In the genomic region with DNA sequence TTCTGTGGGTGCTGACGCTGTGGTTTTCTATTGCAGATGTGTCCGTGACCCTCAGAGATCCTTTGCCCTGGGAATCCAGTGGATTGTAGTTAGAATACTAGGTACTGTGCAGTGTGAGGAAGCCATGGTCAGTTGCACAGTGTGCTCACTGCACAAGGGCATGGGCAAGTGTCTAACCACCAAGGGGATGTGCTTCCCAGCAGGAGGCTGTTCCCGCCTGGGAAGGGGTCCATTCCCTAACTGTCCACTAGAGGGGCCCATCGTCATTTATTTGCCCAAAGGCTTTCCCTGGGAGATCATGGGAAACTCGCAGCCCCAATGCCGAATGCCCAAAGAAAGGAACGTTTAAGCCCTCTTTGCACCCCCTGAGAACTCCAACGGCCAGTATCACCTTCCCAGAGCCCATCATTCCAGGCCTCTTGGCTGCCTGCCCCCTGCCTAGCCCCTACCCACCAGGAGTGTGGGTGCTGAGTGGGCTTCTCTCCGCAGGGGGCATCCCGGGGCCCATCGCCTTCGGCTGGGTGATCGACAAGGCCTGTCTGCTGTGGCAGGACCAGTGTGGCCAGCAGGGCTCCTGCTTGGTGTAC, we compare ENCODE assay signal across 8 cellular contexts. TPM values are rescaled to one million over a fixed set of nuclear protein-coding genes. Genes with fewer than 3 reads are reported as not detected.
DNase-seq lines count a peak whose midpoint lies in the region; ATAC-seq, FAIRE-seq and TF ChIP-seq lines count a peak whose summit lies in the region.

No MANE protein-coding gene starts in this region.

- no peak overlapping the region for H3K27ac Mint-ChIP-seq in WTC11
- no peak overlapping the region for H3K27ac Mint-ChIP-seq in endothelial cell (ENCODE audit: unreplicated experiment)

- H4K91ac ChIP-seq in mesenchymal stem cell (ENCODE audit: low read length), result no peak overlapping the region

- ATAC-seq in WTC11, result peak; percentile 68
- ATAC-seq in GM19452 (IDR thresholded peaks at IDR 0.05; ENCODE audit: unreplicated experiment), result no peak

- intact Hi-C loops in transverse colon (cut with DNase I; ENCODE audit: low total_unique reads), result loop anchor here (2.0 kb wide), 1 partner anchor 122 kb away; no protein-coding TSS in a partner anchor

- H3K4me3 Mint-ChIP-seq in WTC11 (no peak overlapping the region), endothelial cell (ENCODE audit: unreplicated experiment) (no peak overlapping the region)

- no peaks in the 10 kb centered on the region for H3K9me3 Mint-ChIP-seq in WTC11
- no peaks in the 10 kb centered on the region for H3K9me3 Mint-ChIP-seq in endothelial cell (ENCODE audit: unreplicated experiment)

- H3K36me3 ChIP-seq in mesenchymal stem cell (ENCODE audit: control insufficient read depth in 1 of 2, insufficient read depth in 2 of 2, low read depth in 1 of 2, low read length in 2 of 2), result peaks cover 0 to 70% of the 10 kb centered on the region in 2 experiments
- no peaks in the 10 kb centered on the region for H3K36me3 ChIP-seq in transverse colon

- DNase-seq in AG04450 (ENCODE audit: low read depth, low spot score), result peak; percentile 54
- DNase-seq in GM12891 (ENCODE audit: insufficient read length, low spot score), result peak; percentile 56
- peak; percentile 74 for DNase-seq in NCI-H2107 (lab: John Stamatoyannopoulos, UW)
- DNase-seq in WTC11 (ENCODE audit: low spot score), result peak; percentile 84
- DNase-seq in endothelial cell (ENCODE audit: low spot score), result peak; percentile 86
- DNase-seq in mesenchymal stem cell, result peak; percentile 79
- DNase-seq in transverse colon, result peak; percentile 81

- TF ChIP-seq CTCF in AG04450 (IDR thresholded peaks at IDR 0.05; ENCODE audit: low read depth, low read length) (peak; percentile 97), WTC11 (IDR thresholded peaks at IDR 0.05) (peak; percentile 84), endothelial cell (IDR thresholded peaks at IDR 0.05; ENCODE audit: unreplicated experiment) (peak; percentile 77), transverse colon (IDR thresholded peaks at IDR 0.05) (peak; percentile 81 to 92 (median 86))

- CTCF ChIA-PET in AG04450 (lab: Charles Lee) (interaction anchor here (1.0 to 5.6 kb wide), 6 partner anchors 114 to 140 kb away, joined by 3 to 81 read pairs (median 8); no protein-coding TSS in a partner anchor), WTC11 (lab: Charles Lee) (interaction anchor here (0.6 to 4.1 kb wide), 5 partner anchors 10 to 123 kb away, joined by 3 to 26 read pairs (median 7); a partner anchor contains a TSS)

- no peak overlapping the region for H3K4me2 ChIP-seq in mesenchymal stem cell (ENCODE audit: low read length, poor library complexity, severe bottlenecking)

- no peak overlapping the region for H3K18ac ChIP-seq in mesenchymal stem cell (ENCODE audit: low read depth in 1 of 2, low read length in 2 of 2)

- TF ChIP-seq POLR2A in GM12891 (IDR thresholded peaks at IDR 0.05; ENCODE audit: low read depth, low read length) (no peak), transverse colon (IDR thresholded peaks at IDR 0.05) (no peak)

- H2BK120ac ChIP-seq in mesenchymal stem cell (ENCODE audit: low read depth, low read length), result no peak overlapping the region

- no peak overlapping the region for H3K23ac ChIP-seq in mesenchymal stem cell (ENCODE audit: low read length in 2 of 2)

- no peak overlapping the region for H3K27ac ChIP-seq in AG04450 (ENCODE audit: low read depth, low read length)
- H3K27ac ChIP-seq in mesenchymal stem cell (ENCODE audit: low read length, poor library complexity, severe bottlenecking), result no peak overlapping the region
- peak overlapping the region in 1 of 4 donors; percentile 81 for H3K27ac ChIP-seq in transverse colon

- FAIRE-seq in GM12891 (lab: Jason Lieb, UNC), result no peak

- H3K27me3 Mint-ChIP-seq in WTC11 (ENCODE audit: low read depth) (no peaks in the 10 kb centered on the region), endothelial cell (ENCODE audit: unreplicated experiment) (peaks cover 6% of the 10 kb centered on the region)

- WGBS in mesenchymal stem cell, result 58% methylated on average over 13 of the region's 13 CpGs
- WGBS in transverse colon (ENCODE audit: low coverage in 1 of 2), 2 donors, result 58% methylated on average over 13 of the region's 13 CpGs; no CpG with 5 or more reads in 1 of the 2 donors

- H3K4me1 Mint-ChIP-seq in WTC11, result no peaks in the 10 kb centered on the region
- peaks cover 8% of the 10 kb centered on the region for H3K4me1 Mint-ChIP-seq in endothelial cell (ENCODE audit: unreplicated experiment)

- H2BK15ac ChIP-seq in mesenchymal stem cell (ENCODE audit: low read depth, poor library complexity, severe bottlenecking), result no peak overlapping the region

- H4K8ac ChIP-seq in mesenchymal stem cell (ENCODE audit: low read length), result no peak overlapping the region

- H2AK5ac ChIP-seq in mesenchymal stem cell (ENCODE audit: low read length, severe bottlenecking), result no peak overlapping the region

- H3K4me1 ChIP-seq in mesenchymal stem cell (ENCODE audit: control insufficient read depth, insufficient read depth, low read depth, low read length), result peaks cover 25% of the 10 kb centered on the region
- peaks cover 8 to 26% (median 20%) of the 10 kb centered on the region in 4 donors for H3K4me1 ChIP-seq in transverse colon

- H3K4me3 ChIP-seq in AG04450 (ENCODE audit: low read depth, low read length) (no peak overlapping the region), mesenchymal stem cell (ENCODE audit: insufficient read depth in 1 of 2, low read depth in 1 of 2, low read length in 2 of 2) (no peak overlapping the region), transverse colon (no peak overlapping the region)

- H3K27me3 ChIP-seq in AG04450 (ENCODE audit: control insufficient read depth, insufficient read depth, low read length) (peaks cover 3% of the 10 kb centered on the region), mesenchymal stem cell (ENCODE audit: control insufficient read depth in 1 of 2, insufficient read depth in 1 of 2, low read length in 2 of 2) (peaks cover 0 to 3% of the 10 kb centered on the region in 2 experiments), transverse colon (no peaks in the 10 kb centered on the region)

- no peak overlapping the region for H3K4ac ChIP-seq in mesenchymal stem cell (ENCODE audit: low read depth in 1 of 2, low read length in 2 of 2)

- TF ChIP-seq EP300 in transverse colon (IDR thresholded peaks at IDR 0.05; ENCODE audit: low read depth), result no peak

- no peak overlapping the region for H3K14ac ChIP-seq in mesenchymal stem cell (ENCODE audit: low read length in 2 of 2)

- no peak overlapping the region for H2AFZ ChIP-seq in mesenchymal stem cell (ENCODE audit: low read depth, low read length)

- no peaks in the 10 kb centered on the region for H3K79me1 ChIP-seq in mesenchymal stem cell (replicated peaks; ENCODE audit: low read length, poor library complexity, severe bottlenecking)

- H3K36me3 Mint-ChIP-seq in WTC11 (no peaks in the 10 kb centered on the region), endothelial cell (ENCODE audit: low read depth, unreplicated experiment) (no peaks in the 10 kb centered on the region)

- H3K9me3 ChIP-seq in AG04450 (ENCODE audit: control insufficient read depth, insufficient read depth, low read length), result no peaks in the 10 kb centered on the region; the same call in 1 of the 2 replicates
- H3K9me3 ChIP-seq in mesenchymal stem cell (ENCODE audit: control insufficient read depth, low read length), result no peaks in the 10 kb centered on the region
- H3K9me3 ChIP-seq in transverse colon, result no peaks in the 10 kb centered on the region

- H2BK12ac ChIP-seq in mesenchymal stem cell (ENCODE audit: low read length in 2 of 2), result no peak overlapping the region

- H3K9ac ChIP-seq in mesenchymal stem cell (ENCODE audit: low read length), result no peak overlapping the region

- in situ Hi-C loops in transverse colon (cut with MboI; ENCODE audit: low pct_ligation_motif_present in 1 of 4, low pct_unique_long_range_greater_than_20kb in 1 of 4, low sequenced_read_pairs in 3 of 4), result loop anchor here in 3 of 4 donors (10.0 to 25.0 kb wide), 2 partner anchors 119 to 136 kb away; a partner anchor contains a TSS

- no peak overlapping the region for H2BK5ac ChIP-seq in mesenchymal stem cell (ENCODE audit: low read depth, low read length, poor library complexity, severe bottlenecking)

- POLR2A ChIA-PET in AG04450 (lab: Yijun Ruan, JAX) (no interaction called here), WTC11 (lab: Charles Lee) (no interaction called here)

TF ChIP-seq in GM12891, 5 proteins besides CTCF, POLR2A, EP300 and RAD21:
- no peak for TF ChIP-seq POU2F2 (IDR thresholded peaks at IDR 0.05; ENCODE audit: low read depth, low read length)
- no peak for TF ChIP-seq TAF1 (IDR thresholded peaks at IDR 0.05; ENCODE audit: low read depth, low read length)
- TF ChIP-seq PAX5 (IDR thresholded peaks at IDR 0.05; ENCODE audit: insufficient read depth, low read length, severe bottlenecking), result no peak
- TF ChIP-seq POLR2AphosphoS5 (IDR thresholded peaks at IDR 0.05; ENCODE audit: low read depth, low read length), result no peak
- TF ChIP-seq SPI1 (IDR thresholded peaks at IDR 0.05; ENCODE audit: low read depth, low read length), result no peak
TF ChIP-seq in GM12891: peak in this region for 0.

TF ChIP-seq in WTC11, 78 proteins besides CTCF, POLR2A, EP300 and RAD21:
- TF ChIP-seq PRRX2 (CRISPR knock-in tag; IDR thresholded peaks at IDR 0.05) (no peak), GTF2I (CRISPR knock-in tag; conservative IDR thresholded peaks at IDR 0.05) (peak; percentile 57; the same call in 1 of the 2 replicates), ZNF416 (CRISPR knock-in tag; IDR thresholded peaks at IDR 0.05) (0 out of 2 replicates have a peak, but pooled peaks have one; percentile 4)
TF ChIP-seq in WTC11: peak in this region for 2.

RNA-seq across cellular contexts. Expression of a gene that starts 26.2 kb away (rescaled TPM):
- polyA plus RNA-seq in AG04450 (2011; rRNA removed), result 0.09 and 0.14 TPM in 2 replicates
- polyA minus RNA-seq in AG04450 (2011; rRNA and poly(A)+ RNA removed), result not detected in 2 replicates
- 11.7 TPM for polyA plus RNA-seq in GM12891 (2012; ENCODE audit: low read depth, missing spikeins)
- total RNA-seq in WTC11 (2021), result 15.2 to 19.9 TPM (median 18.5 TPM) in 3 replicates
- 1.4 TPM for total RNA-seq in endothelial cell (ENCODE audit: unreplicated experiment)
- polyA plus RNA-seq in mesenchymal stem cell (2013, experiment 1 of 2), result not detected
- not detected for polyA plus RNA-seq in mesenchymal stem cell (2013, experiment 2 of 2)
- total RNA-seq in transverse colon, result 100 to 1,000 TPM in 1 of 4 donors, 10 to 100 TPM in 3; 13.7 to 375 (median 60.0) TPM

RNA-seq across cellular contexts. Expression of a gene that starts 40.1 kb away (rescaled TPM):
- polyA plus RNA-seq in AG04450 (2011; rRNA removed), result 0.09 and 0.12 TPM in 2 replicates
- polyA minus RNA-seq in AG04450 (2011; rRNA and poly(A)+ RNA removed), result 0.09 and 0.13 TPM in 2 replicates
- not detected for polyA plus RNA-seq in GM12891 (2012; ENCODE audit: low read depth, missing spikeins)
- total RNA-seq in WTC11 (2021) (0.57 to 0.85 TPM (median 0.63 TPM) in 3 replicates), endothelial cell (ENCODE audit: unreplicated experiment) (not detected), transverse colon (10 to 100 TPM in 1 of 4 donors, 1 to 10 TPM in 3; 1.5 to 23.9 (median 4.7) TPM)
- polyA plus RNA-seq in mesenchymal stem cell (2013, experiment 1 of 2), result 0.01 TPM
- polyA plus RNA-seq in mesenchymal stem cell (2013, experiment 2 of 2), result 0.07 TPM
